In the genomic region with DNA sequence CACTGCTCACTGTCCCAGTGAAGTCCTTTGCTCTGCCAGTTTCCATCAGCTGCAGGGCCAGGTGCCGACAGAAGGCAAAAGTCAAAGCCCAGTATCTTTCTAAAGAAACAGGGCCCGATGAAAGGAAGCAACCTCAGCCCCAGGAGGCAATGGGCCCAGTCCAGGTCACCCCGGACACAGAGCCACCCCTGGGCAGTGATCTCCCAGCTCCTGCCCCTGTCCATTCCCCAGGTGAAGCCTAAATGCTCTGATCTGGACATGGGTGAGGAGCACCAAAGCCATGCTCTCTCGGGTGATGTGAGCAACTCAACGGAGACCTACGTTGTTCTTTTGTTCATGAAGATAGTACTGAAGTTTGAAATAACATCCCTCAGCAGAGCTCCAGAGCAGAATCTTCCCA, we compare ENCODE assay signal across 1 cellular context.
TF ChIP-seq lines count a peak whose summit lies in the region.

No MANE protein-coding gene starts in this region.

TF ChIP-seq in GM23338, 12 proteins besides CTCF, POLR2A, EP300 and RAD21 (continued from another document):
- TF ChIP-seq, protein P1, sequence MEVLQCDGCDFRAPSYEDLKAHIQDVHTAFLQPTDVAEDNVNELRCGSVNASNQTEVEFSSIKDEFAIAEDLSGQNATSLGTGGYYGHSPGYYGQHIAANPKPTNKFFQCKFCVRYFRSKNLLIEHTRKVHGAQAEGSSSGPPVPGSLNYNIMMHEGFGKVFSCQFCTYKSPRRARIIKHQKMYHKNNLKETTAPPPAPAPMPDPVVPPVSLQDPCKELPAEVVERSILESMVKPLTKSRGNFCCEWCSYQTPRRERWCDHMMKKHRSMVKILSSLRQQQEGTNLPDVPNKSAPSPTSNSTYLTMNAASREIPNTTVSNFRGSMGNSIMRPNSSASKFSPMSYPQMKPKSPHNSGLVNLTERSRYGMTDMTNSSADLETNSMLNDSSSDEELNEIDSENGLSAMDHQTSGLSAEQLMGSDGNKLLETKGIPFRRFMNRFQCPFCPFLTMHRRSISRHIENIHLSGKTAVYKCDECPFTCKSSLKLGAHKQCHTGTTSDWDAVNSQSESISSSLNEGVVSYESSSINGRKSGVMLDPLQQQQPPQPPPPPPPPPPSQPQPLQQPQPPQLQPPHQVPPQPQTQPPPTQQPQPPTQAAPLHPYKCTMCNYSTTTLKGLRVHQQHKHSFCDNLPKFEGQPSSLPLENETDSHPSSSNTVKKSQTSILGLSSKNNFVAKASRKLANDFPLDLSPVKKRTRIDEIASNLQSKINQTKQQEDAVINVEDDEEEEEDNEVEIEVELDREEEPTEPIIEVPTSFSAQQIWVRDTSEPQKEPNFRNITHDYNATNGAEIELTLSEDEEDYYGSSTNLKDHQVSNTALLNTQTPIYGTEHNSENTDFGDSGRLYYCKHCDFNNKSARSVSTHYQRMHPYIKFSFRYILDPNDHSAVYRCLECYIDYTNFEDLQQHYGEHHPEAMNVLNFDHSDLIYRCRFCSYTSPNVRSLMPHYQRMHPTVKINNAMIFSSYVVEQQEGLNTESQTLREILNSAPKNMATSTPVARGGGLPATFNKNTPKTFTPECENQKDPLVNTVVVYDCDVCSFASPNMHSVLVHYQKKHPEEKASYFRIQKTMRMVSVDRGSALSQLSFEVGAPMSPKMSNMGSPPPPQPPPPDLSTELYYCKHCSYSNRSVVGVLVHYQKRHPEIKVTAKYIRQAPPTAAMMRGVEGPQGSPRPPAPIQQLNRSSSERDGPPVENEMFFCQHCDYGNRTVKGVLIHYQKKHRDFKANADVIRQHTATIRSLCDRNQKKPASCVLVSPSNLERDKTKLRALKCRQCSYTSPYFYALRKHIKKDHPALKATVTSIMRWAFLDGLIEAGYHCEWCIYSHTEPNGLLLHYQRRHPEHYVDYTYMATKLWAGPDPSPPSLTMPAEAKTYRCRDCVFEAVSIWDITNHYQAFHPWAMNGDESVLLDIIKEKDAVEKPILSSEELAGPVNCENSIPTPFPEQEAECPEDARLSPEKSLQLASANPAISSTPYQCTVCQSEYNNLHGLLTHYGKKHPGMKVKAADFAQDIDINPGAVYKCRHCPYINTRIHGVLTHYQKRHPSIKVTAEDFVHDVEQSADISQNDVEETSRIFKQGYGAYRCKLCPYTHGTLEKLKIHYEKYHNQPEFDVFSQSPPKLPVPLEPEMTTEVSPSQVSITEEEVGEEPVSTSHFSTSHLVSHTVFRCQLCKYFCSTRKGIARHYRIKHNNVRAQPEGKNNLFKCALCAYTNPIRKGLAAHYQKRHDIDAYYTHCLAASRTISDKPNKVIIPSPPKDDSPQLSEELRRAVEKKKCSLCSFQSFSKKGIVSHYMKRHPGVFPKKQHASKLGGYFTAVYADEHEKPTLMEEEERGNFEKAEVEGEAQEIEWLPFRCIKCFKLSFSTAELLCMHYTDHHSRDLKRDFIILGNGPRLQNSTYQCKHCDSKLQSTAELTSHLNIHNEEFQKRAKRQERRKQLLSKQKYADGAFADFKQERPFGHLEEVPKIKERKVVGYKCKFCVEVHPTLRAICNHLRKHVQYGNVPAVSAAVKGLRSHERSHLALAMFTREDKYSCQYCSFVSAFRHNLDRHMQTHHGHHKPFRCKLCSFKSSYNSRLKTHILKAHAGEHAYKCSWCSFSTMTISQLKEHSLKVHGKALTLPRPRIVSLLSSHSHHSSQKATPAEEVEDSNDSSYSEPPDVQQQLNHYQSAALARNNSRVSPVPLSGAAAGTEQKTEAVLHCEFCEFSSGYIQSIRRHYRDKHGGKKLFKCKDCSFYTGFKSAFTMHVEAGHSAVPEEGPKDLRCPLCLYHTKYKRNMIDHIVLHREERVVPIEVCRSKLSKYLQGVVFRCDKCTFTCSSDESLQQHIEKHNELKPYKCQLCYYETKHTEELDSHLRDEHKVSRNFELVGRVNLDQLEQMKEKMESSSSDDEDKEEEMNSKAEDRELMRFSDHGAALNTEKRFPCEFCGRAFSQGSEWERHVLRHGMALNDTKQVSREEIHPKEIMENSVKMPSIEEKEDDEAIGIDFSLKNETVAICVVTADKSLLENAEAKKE (CRISPR knock-in tag; IDR thresholded peaks at IDR 0.05) = no peak
- TF ChIP-seq, protein P2, sequence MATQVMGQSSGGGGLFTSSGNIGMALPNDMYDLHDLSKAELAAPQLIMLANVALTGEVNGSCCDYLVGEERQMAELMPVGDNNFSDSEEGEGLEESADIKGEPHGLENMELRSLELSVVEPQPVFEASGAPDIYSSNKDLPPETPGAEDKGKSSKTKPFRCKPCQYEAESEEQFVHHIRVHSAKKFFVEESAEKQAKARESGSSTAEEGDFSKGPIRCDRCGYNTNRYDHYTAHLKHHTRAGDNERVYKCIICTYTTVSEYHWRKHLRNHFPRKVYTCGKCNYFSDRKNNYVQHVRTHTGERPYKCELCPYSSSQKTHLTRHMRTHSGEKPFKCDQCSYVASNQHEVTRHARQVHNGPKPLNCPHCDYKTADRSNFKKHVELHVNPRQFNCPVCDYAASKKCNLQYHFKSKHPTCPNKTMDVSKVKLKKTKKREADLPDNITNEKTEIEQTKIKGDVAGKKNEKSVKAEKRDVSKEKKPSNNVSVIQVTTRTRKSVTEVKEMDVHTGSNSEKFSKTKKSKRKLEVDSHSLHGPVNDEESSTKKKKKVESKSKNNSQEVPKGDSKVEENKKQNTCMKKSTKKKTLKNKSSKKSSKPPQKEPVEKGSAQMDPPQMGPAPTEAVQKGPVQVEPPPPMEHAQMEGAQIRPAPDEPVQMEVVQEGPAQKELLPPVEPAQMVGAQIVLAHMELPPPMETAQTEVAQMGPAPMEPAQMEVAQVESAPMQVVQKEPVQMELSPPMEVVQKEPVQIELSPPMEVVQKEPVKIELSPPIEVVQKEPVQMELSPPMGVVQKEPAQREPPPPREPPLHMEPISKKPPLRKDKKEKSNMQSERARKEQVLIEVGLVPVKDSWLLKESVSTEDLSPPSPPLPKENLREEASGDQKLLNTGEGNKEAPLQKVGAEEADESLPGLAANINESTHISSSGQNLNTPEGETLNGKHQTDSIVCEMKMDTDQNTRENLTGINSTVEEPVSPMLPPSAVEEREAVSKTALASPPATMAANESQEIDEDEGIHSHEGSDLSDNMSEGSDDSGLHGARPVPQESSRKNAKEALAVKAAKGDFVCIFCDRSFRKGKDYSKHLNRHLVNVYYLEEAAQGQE (IDR thresholded peaks at IDR 0.05; ENCODE audit: unreplicated experiment) = no peak
- no peak for TF ChIP-seq EZH2 (IDR thresholded peaks at IDR 0.05; ENCODE audit: low read depth, unreplicated experiment)
TF ChIP-seq in GM23338: peak in this region for 0.
